In genomic region chr21:46323710-46324389, GRCh38 we compare ENCODE assay signal across 8 cellular contexts. TPM values are rescaled to one million over a fixed set of nuclear protein-coding genes. Genes with fewer than 3 reads are reported as not detected.
DNase-seq lines count a peak whose midpoint lies in the region; ATAC-seq and TF ChIP-seq lines count a peak whose summit lies in the region.

C21orf58 (minus strand) TSS chr21:46323870; CDS start chr21:46322738, 1,132 bp downstream.
PCNT (plus strand) TSS chr21:46324156; CDS start chr21:46324229, 73 bp downstream.

- H3K9me3 ChIP-seq in SK-N-SH (no peaks in the 10 kb centered on the region), suprapubic skin (no peaks in the 10 kb centered on the region)

- H3K27me3 ChIP-seq in SK-N-SH (ENCODE audit: insufficient read depth) (no peaks in the 10 kb centered on the region), suprapubic skin (no peaks in the 10 kb centered on the region)

- no peaks in the 10 kb centered on the region for H3K9me3 Mint-ChIP-seq in activated naive CD4-positive, alpha-beta T cell treated with anti-CD3 and anti-CD28 coated beads, Interleukin-2, amount 10 ng/mL, durations not matched to agents 7 days and 5 days

- peaks cover 16% of the 10 kb centered on the region for H3F3A ChIP-seq in SK-N-SH (replicated peaks; ENCODE audit: insufficient read depth)

- TF ChIP-seq RAD21 in SK-N-SH (IDR thresholded peaks at IDR 0.05; ENCODE audit: low read length): no peak

- no peak for TF ChIP-seq EP300 in SK-N-SH (IDR thresholded peaks at IDR 0.05; ENCODE audit: borderline replicate concordance in 1 of 2, low read depth in 1 of 2, low read length in 1 of 2)
- no peak for TF ChIP-seq EP300 in suprapubic skin (IDR thresholded peaks at IDR 0.05)

- H3K27ac ChIP-seq in SK-N-SH (ENCODE audit: low read depth in 2 of 2, low read length in 1 of 2) (peak within 1 kb of the TSS; percentile 92), suprapubic skin (peak within 1 kb of the TSS; percentile 97)

- peak within 1 kb of the TSS; percentile 90 for H3K4me3 Mint-ChIP-seq in activated naive CD4-positive, alpha-beta T cell treated with anti-CD3 and anti-CD28 coated beads, Interleukin-2, amount 10 ng/mL, durations not matched to agents 7 days and 5 days

- peak; percentile 80 for ATAC-seq in HG02610 (IDR thresholded peaks at IDR 0.05; ENCODE audit: unreplicated experiment)

- CTCF ChIA-PET in SK-N-SH (lab: Yijun Ruan, JAX): interaction anchor here (0.7 kb wide), 1 partner anchor 79 kb away, joined by 3 read pairs; no protein-coding TSS in a partner anchor
- CTCF ChIA-PET in activated naive CD4-positive, alpha-beta T cell treated with anti-CD3 and anti-CD28 coated beads, Interleukin-2, amount 10 ng/mL, durations not matched to agents 7 days and 5 days (lab: Charles Lee): interaction anchor here (1.6 kb wide), 1 partner anchor 181 kb away, joined by 6 read pairs; no protein-coding TSS in a partner anchor

- TF ChIP-seq POLR2A in suprapubic skin (IDR thresholded peaks at IDR 0.05): peak in 1 of 2 donors; percentile 19

- H4K20me1 ChIP-seq in SK-N-SH (ENCODE audit: insufficient read depth): peaks cover 8% of the 10 kb centered on the region; the same call in 1 of the 2 replicates

- WGBS in SK-N-SH (ENCODE audit: low lambda C conversion rate): under 1% methylated on average over 20 of the region's 76 CpGs
- WGBS in suprapubic skin: 0% methylated on average over 1 of the region's 76 CpGs

- H3K4me3 ChIP-seq in GM08714 (ENCODE audit: low read length) (peak within 1 kb of the TSS; percentile 96), SK-N-SH (ENCODE audit: low read depth in 2 of 2, low read length in 1 of 2) (peak within 1 kb of the TSS; percentile 81 to 96), suprapubic skin (peak within 1 kb of the TSS; percentile 100)

- H3K4me2 ChIP-seq in SK-N-SH: peak within 1 kb of the TSS; percentile 100

- peak within 1 kb of the TSS; percentile 72 for H2AFZ ChIP-seq in SK-N-SH (ENCODE audit: low read depth)

- H3K36me3 ChIP-seq in SK-N-SH (replicated peaks in 1 of 2; ENCODE audit: control insufficient read depth in 1 of 2, insufficient read depth in 2 of 2, low read length in 1 of 2) (peaks cover 2 to 13% of the 10 kb centered on the region in 2 experiments), suprapubic skin (peaks cover 10% of the 10 kb centered on the region)

- no peaks in the 10 kb centered on the region for H3K9me2 ChIP-seq in SK-N-SH

- peaks cover 43% of the 10 kb centered on the region for H3K36me3 Mint-ChIP-seq in activated naive CD4-positive, alpha-beta T cell treated with anti-CD3 and anti-CD28 coated beads, Interleukin-2, amount 10 ng/mL, durations not matched to agents 7 days and 5 days

- POLR2A ChIA-PET in SK-N-SH (lab: Yijun Ruan, JAX): no interaction called here

- H3K27me3 Mint-ChIP-seq in activated naive CD4-positive, alpha-beta T cell treated with anti-CD3 and anti-CD28 coated beads, Interleukin-2, amount 10 ng/mL, durations not matched to agents 7 days and 5 days: peaks cover 4% of the 10 kb centered on the region

- DNase-seq in NCI-H1092 (lab: John Stamatoyannopoulos, UW) (peak; percentile 98), SK-N-SH (peak; percentile 99), glomerular endothelial cell (ENCODE audit: extremely low read depth, low read depth, low spot score) (peak; percentile 64), nucleus accumbens (lab: John Stamatoyannopoulos, UW) (peak; percentile 83 to 98 (median 95)), suprapubic skin (ENCODE audit: low spot score in 2 of 2) (peak; percentile 98 to 99)
- DNase-seq in activated naive CD4-positive, alpha-beta T cell treated with anti-CD3 and anti-CD28 coated beads, Interleukin-2, amount 10 ng/mL, durations not matched to agents 7 days and 5 days: peak; percentile 98

- peak within 1 kb of the TSS; percentile 95 for H3K9ac ChIP-seq in SK-N-SH

- peak within 1 kb of the TSS; percentile 99 for H3K27ac Mint-ChIP-seq in activated naive CD4-positive, alpha-beta T cell treated with anti-CD3 and anti-CD28 coated beads, Interleukin-2, amount 10 ng/mL, durations not matched to agents 7 days and 5 days

- peaks cover 81% of the 10 kb centered on the region for H3K79me2 ChIP-seq in SK-N-SH (ENCODE audit: insufficient read depth)

- no peak for TF ChIP-seq CTCF in SK-N-SH (IDR thresholded peaks at IDR 0.05)
- no peak for TF ChIP-seq CTCF in suprapubic skin (IDR thresholded peaks at IDR 0.05)

- H3K4me1 ChIP-seq in SK-N-SH (ENCODE audit: control insufficient read depth in 1 of 2, insufficient read depth in 2 of 2, low read depth in 1 of 2, low read length in 1 of 2): peaks cover 15 to 40% of the 10 kb centered on the region in 2 experiments; a peak in 3 of 4 replicates
- peaks cover 30% of the 10 kb centered on the region for H3K4me1 ChIP-seq in suprapubic skin

- peaks cover 50% of the 10 kb centered on the region for H3K4me1 Mint-ChIP-seq in activated naive CD4-positive, alpha-beta T cell treated with anti-CD3 and anti-CD28 coated beads, Interleukin-2, amount 10 ng/mL, durations not matched to agents 7 days and 5 days

TF ChIP-seq in SK-N-SH, 30 proteins besides CTCF, POLR2A, EP300 and RAD21 (continues in another document):
- TF ChIP-seq TAF1 (IDR thresholded peaks at IDR 0.05; ENCODE audit: borderline replicate concordance, low read depth, low read length): peak; percentile 90
- TF ChIP-seq SIN3A (IDR thresholded peaks at IDR 0.05; ENCODE audit: borderline replicate concordance, low read depth, low read length): peak; percentile 9; the same call in 1 of the 2 replicates
- TF ChIP-seq ZBTB33 (IDR thresholded peaks at IDR 0.05; ENCODE audit: borderline replicate concordance, low read depth): no peak
- peak; percentile 51; the same call in 1 of the 2 replicates for TF ChIP-seq FOXM1 (IDR thresholded peaks at IDR 0.05; ENCODE audit: low read depth)
- TF ChIP-seq SMC3 (IDR thresholded peaks at IDR 0.05; ENCODE audit: low read depth, low read length): no peak
- TF ChIP-seq TEAD4 (IDR thresholded peaks at IDR 0.05; ENCODE audit: borderline replicate concordance, insufficient read depth): no peak
- no peak for TF ChIP-seq RFX5 (IDR thresholded peaks at IDR 0.05; ENCODE audit: low read length)
- TF ChIP-seq FOSL2 (IDR thresholded peaks at IDR 0.05; ENCODE audit: borderline replicate concordance, low read depth): no peak
- no peak for TF ChIP-seq NFIC (IDR thresholded peaks at IDR 0.05; ENCODE audit: borderline replicate concordance)
- peak; percentile 86 for TF ChIP-seq IRF3 (IDR thresholded peaks at IDR 0.05; ENCODE audit: low read depth, low read length)
- no peak for TF ChIP-seq USF2 (IDR thresholded peaks at IDR 0.05; ENCODE audit: borderline replicate concordance, low read depth, low read length)
- no peak for TF ChIP-seq TCF12 (IDR thresholded peaks at IDR 0.05)
- peak; percentile 82 for TF ChIP-seq NRF1 (IDR thresholded peaks at IDR 0.05; ENCODE audit: low read depth, low read length)
- TF ChIP-seq GATA2 (CRISPR knock-in tag; IDR thresholded peaks at IDR 0.05): no peak
- peak; percentile 40; the same call in 1 of the 2 replicates for TF ChIP-seq MAX (IDR thresholded peaks at IDR 0.05; ENCODE audit: low read depth)
- TF ChIP-seq JUND (IDR thresholded peaks at IDR 0.05): no peak
- no peak for TF ChIP-seq FOXJ3 (CRISPR knock-in tag; IDR thresholded peaks at IDR 0.05)
- TF ChIP-seq ELF1 (IDR thresholded peaks at IDR 0.05): no peak

RNA-seq across cellular contexts. Expression of gene C21orf58, which starts in this region (rescaled TPM):
- polyA plus RNA-seq in SK-N-SH (2012; rRNA removed): 6.6 and 9.7 TPM in 2 replicates
- 3.6 and 4.7 TPM in 2 replicates for polyA plus RNA-seq in SK-N-SH (2012; cell fraction: cytosol; rRNA removed)
- 46.9 and 57.3 TPM in 2 replicates for polyA plus RNA-seq in SK-N-SH (2012; cell fraction: nucleus; rRNA removed)
- total RNA-seq in glomerular endothelial cell (1.6 and 4.1 TPM in 2 replicates), suprapubic skin (1 to 10 TPM in 3 of 4 donors, under 1 TPM in 1; 0.73 to 9.7 (median 3.5) TPM)

RNA-seq across cellular contexts. Expression of gene PCNT, which starts in this region (rescaled TPM):
- polyA plus RNA-seq in SK-N-SH (2012; rRNA removed): 15.2 and 15.7 TPM in 2 replicates
- polyA plus RNA-seq in SK-N-SH (2012; cell fraction: cytosol; rRNA removed): 7.6 and 10.0 TPM in 2 replicates
- 41.4 and 67.8 TPM in 2 replicates for polyA plus RNA-seq in SK-N-SH (2012; cell fraction: nucleus; rRNA removed)
- total RNA-seq in glomerular endothelial cell (22.7 and 31.2 TPM in 2 replicates), suprapubic skin (10 to 100 TPM; 27.4 to 65.2 (median 47.0) TPM)

Comparison
In these comparisons a context has a peak if more than half of its experiments do, and no peak if none do; other contexts are left out.
1. Peak in every context shown above with its lines: DNase-seq, ATAC-seq, H3K4me3 ChIP-seq and H3K27ac ChIP-seq.